18 cellular contexts compared by ENCODE assay signal in the genomic region with DNA sequence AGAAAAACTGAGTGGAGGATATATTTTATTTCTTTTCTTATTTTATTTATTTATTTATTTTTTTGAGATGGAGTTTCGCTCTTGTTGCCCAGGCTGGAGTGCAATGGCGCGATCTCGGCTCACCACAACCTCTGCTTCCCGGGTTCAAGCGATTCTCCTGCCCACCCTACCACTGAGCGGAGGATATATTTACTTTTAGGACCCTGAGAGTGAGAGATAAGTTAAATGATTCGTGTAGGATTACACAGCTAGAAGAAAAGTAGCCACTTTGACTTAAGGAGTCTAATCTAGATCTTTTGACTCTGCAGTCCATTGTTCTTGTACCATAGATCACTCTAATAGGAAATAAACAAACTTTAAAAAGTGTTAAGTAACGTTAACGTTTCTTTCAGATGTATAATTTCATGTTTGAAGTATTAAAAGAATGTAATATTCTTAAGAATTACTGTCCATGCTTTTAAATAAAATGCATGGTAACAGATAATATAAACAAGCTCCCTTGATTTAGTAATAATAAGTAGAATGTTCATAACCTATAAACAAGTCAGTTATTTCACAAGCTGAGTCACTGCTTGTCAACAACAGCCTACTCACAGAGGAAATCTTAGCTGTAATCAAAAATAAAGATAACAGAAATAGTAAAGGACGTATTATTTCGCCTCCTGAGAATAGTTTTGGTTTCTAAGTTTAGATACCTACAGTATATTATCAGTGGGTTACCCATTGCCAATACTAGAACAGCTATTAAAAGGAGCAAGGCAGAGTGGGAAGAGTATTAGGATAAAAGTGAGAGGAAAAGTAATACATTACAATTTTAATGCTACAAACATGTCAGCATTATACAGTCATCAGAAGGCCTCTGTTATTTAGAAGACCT. TPM values are rescaled to one million over a fixed set of nuclear protein-coding genes. Genes with fewer than 3 reads are reported as not detected.
DNase-seq lines count a peak whose midpoint lies in the region; TF ChIP-seq lines count a peak whose summit lies in the region.
"Had no signal": no experiment of that assay in that cellular context is flagged by ENCODE, and none has a peak within 500 bp of the region (broad histone marks: within the 10 kb centered on the region; RNA-seq: fewer than 3 reads in every experiment).

No MANE protein-coding gene starts in this region.

- no peak overlapping the region for H4K91ac ChIP-seq in H9 (ENCODE audit: insufficient read length, low read depth, low read length)

- H3K79me2 ChIP-seq in ACC112 (ENCODE audit: control insufficient read depth, insufficient read depth, low read length, unreplicated experiment) (peaks cover 89% of the 10 kb centered on the region), H9 (ENCODE audit: insufficient read depth, low read length) (peaks cover 7% of the 10 kb centered on the region; the same call in 1 of the 2 replicates)

- H4K8ac ChIP-seq in H9 (replicated peaks; ENCODE audit: insufficient read length, low read depth, low read length): no peak overlapping the region

- H3K79me1 ChIP-seq in H9 (ENCODE audit: insufficient read depth, low read depth, low read length, poor library complexity, severe bottlenecking): no peaks in the 10 kb centered on the region

- no peak overlapping the region for H3K4ac ChIP-seq in H9 (ENCODE audit: low read depth, low read length)

- H3K9ac ChIP-seq in H9 (ENCODE audit: extremely low read depth, insufficient read length, low read length): no peak overlapping the region

- no peaks in the 10 kb centered on the region for H3K23me2 ChIP-seq in H9 (ENCODE audit: insufficient read length, low read depth, low read length, poor library complexity, severe bottlenecking)

- no peak overlapping the region for H2AFZ ChIP-seq in ACC112 (ENCODE audit: low read length, unreplicated experiment)
- H2AFZ ChIP-seq in H9 (ENCODE audit: low read length): no peak overlapping the region

- H4K5ac ChIP-seq in H9 (ENCODE audit: insufficient read length, low read depth, low read length): no peak overlapping the region

- H3K4me3 ChIP-seq in ACC112 (ENCODE audit: low read depth, low read length) (no peak overlapping the region), cardiac fibroblast (replicated peaks in 1 of 2; ENCODE audit: low read depth in 2 of 2, low read length in 2 of 2) (no peak overlapping the region), sigmoid colon (no peak overlapping the region)
- H3K4me3 ChIP-seq: ovary, thoracic aorta had no signal

- DNase-seq in H9: no peak
- peak; percentile 56 to 61 for DNase-seq in cardiac fibroblast (ENCODE audit: low read depth in 2 of 2)
- no peak for DNase-seq in mesothelial cell of epicardium (ENCODE audit: low spot score in 2 of 2, unreplicated experiment in 2 of 2)
- DNase-seq in NCI-H1105 (lab: John Stamatoyannopoulos, UW): no peak
- DNase-seq in sigmoid colon: no peak
- DNase-seq in head of caudate nucleus: no peak
- no peak for DNase-seq in pons (ENCODE audit: low spot score)
- DNase-seq: AML-193; foreskin keratinocyte; NCI-H1417 treated with DMSO at 0.1 percent for 48 hours; NCI-H510A treated with DMSO at 0.1 percent for 48 hours; ovary; stimulated activated CD4-positive, alpha-beta T cell treated with anti-CD3 and anti-CD28 coated beads, Interleukin-15, amount 100 ng/mL, for 24 hours; T-helper 1 cell had no signal

- TF ChIP-seq CTCF in H9 (conservative IDR thresholded peaks at IDR 0.05) (no peak), cardiac fibroblast (IDR thresholded peaks at IDR 0.05; ENCODE audit: low read depth, low read length) (no peak), mesothelial cell of epicardium (IDR thresholded peaks at IDR 0.05; ENCODE audit: unreplicated experiment) (no peak), sigmoid colon (IDR thresholded peaks at IDR 0.05) (no peak)

- no peak overlapping the region for H2AK5ac ChIP-seq in H9 (ENCODE audit: insufficient read length, low read length)

- no peak overlapping the region for H3K18ac ChIP-seq in H9 (ENCODE audit: insufficient read length, low read depth, low read length)

- no CpG with 5 or more reads among the region's 12 CpGs for WGBS in H9 (ENCODE audit: extremely low coverage, insufficient read length, low lambda C conversion rate)
- 84 to 85% methylated on average over 12 of the region's 12 CpGs for WGBS in sigmoid colon, 2 donors

- H3T11ph ChIP-seq in H9 (ENCODE audit: low read length): no peak overlapping the region

- no peak overlapping the region for H3K56ac ChIP-seq in H9 (ENCODE audit: insufficient read length, low read depth, low read length)

- no peak overlapping the region for H3K4me3 Mint-ChIP-seq in H9
- H3K4me3 Mint-ChIP-seq in mesothelial cell of epicardium: no peak overlapping the region

- H3K9me3 ChIP-seq in H9 (ENCODE audit: control insufficient read depth, low read depth, low read length) (no peaks in the 10 kb centered on the region), sigmoid colon (no peaks in the 10 kb centered on the region)
- H3K9me3 ChIP-seq: ovary, thoracic aorta had no signal

- H2BK120ac ChIP-seq in H9 (ENCODE audit: low read depth, low read length, poor library complexity, severe bottlenecking): no peak overlapping the region

- intact Hi-C loops in sigmoid colon (cut with DNase I): no loop called here
- intact Hi-C loops in head of caudate nucleus (cut with DNase I): no loop called here

- H2BK20ac ChIP-seq in H9 (ENCODE audit: low read depth, low read length, poor library complexity, severe bottlenecking): no peak overlapping the region

- H3K4me1 Mint-ChIP-seq in H9 (peaks cover 23 to 32% of the 10 kb centered on the region in 2 experiments), mesothelial cell of epicardium (peaks cover 3% of the 10 kb centered on the region)

- no peaks in the 10 kb centered on the region for H3K27me3 ChIP-seq in ACC112 (ENCODE audit: insufficient read depth, low read length)
- H3K27me3 ChIP-seq in H9 (ENCODE audit: insufficient read depth, low read length): no peaks in the 10 kb centered on the region
- H3K27me3 ChIP-seq in sigmoid colon: no peaks in the 10 kb centered on the region
- H3K27me3 ChIP-seq: foreskin keratinocyte, ovary had no signal

- H2BK12ac ChIP-seq in H9 (ENCODE audit: insufficient read length, low read depth, low read length): no peak overlapping the region

- H3K36me3 Mint-ChIP-seq in H9 (ENCODE audit: insufficient read depth in 1 of 3, low read depth in 3 of 3): no peaks in the 10 kb centered on the region
- peaks cover 6% of the 10 kb centered on the region for H3K36me3 Mint-ChIP-seq in mesothelial cell of epicardium

- TF ChIP-seq EP300 in sigmoid colon (IDR thresholded peaks at IDR 0.05): no peak

- H3K27ac ChIP-seq in ACC112 (ENCODE audit: low read depth, low read length) (peak overlapping the region; percentile 42; the same call in 1 of the 2 replicates), H9 (ENCODE audit: insufficient read length, low read depth, low read length) (no peak overlapping the region), sigmoid colon (peak overlapping the region in 2 of 4 donors; percentile 37 to 61)
- H3K27ac ChIP-seq: foreskin keratinocyte, ovary, thoracic aorta had no signal

- H3K36me3 ChIP-seq in ACC112 (ENCODE audit: insufficient read depth, low read length) (no peaks in the 10 kb centered on the region), sigmoid colon (no peaks in the 10 kb centered on the region)
- H3K36me3 ChIP-seq: ovary, thoracic aorta had no signal

- no peak overlapping the region for H2BK5ac ChIP-seq in H9 (ENCODE audit: insufficient read length, low read length)

- H3K27me3 Mint-ChIP-seq in H9 (ENCODE audit: low read depth) (no peaks in the 10 kb centered on the region), mesothelial cell of epicardium (ENCODE audit: low read depth) (no peaks in the 10 kb centered on the region)
- H3K27me3 Mint-ChIP-seq: IgD-negative memory B cell had no signal

- peak overlapping the region in 2 of 3 experiments; percentile 21 to 49; a peak in 1 of 7 replicates for H3K27ac Mint-ChIP-seq in H9
- peak overlapping the region; percentile 39 for H3K27ac Mint-ChIP-seq in mesothelial cell of epicardium
- H3K27ac Mint-ChIP-seq: activated naive CD4-positive, alpha-beta T cell treated with anti-CD3 and anti-CD28 coated beads, Interleukin-2, amount 50 U/mL, for 72 hours; IgD-negative memory B cell had no signal

- TF ChIP-seq POLR2A in sigmoid colon (IDR thresholded peaks at IDR 0.05): no peak

- H4K20me1 ChIP-seq in H9 (ENCODE audit: control insufficient read depth, insufficient read depth, insufficient read length): no peaks in the 10 kb centered on the region

- H2BK15ac ChIP-seq in H9 (ENCODE audit: low read depth, low read length): no peak overlapping the region

- H3K23ac ChIP-seq in H9 (ENCODE audit: insufficient read length, low read depth, low read length): no peak overlapping the region

- H3K9me3 Mint-ChIP-seq in H9 (no peaks in the 10 kb centered on the region), mesothelial cell of epicardium (peaks cover 6% of the 10 kb centered on the region)
- H3K9me3 Mint-ChIP-seq: activated naive CD4-positive, alpha-beta T cell treated with anti-CD3 and anti-CD28 coated beads, Interleukin-2, amount 50 U/mL, for 72 hours; IgD-negative memory B cell had no signal

- no peak overlapping the region for H3K14ac ChIP-seq in H9 (ENCODE audit: insufficient read depth, low read length)

- H3K4me1 ChIP-seq in ACC112 (ENCODE audit: control insufficient read depth, insufficient read depth, low read length, unreplicated experiment) (peaks cover 15% of the 10 kb centered on the region), H9 (ENCODE audit: insufficient read depth, low read length) (peaks cover 5% of the 10 kb centered on the region; the same call in 1 of the 2 replicates), sigmoid colon (peaks cover 0 to 67% (median 38%) of the 10 kb centered on the region in 4 donors)

- no peak overlapping the region for H3K4me2 ChIP-seq in H9 (ENCODE audit: insufficient read depth, insufficient read length, low read length)

RNA-seq across cellular contexts. Expression of gene USP47, which starts 18.6 kb away (rescaled TPM):
- total RNA-seq in H9 (2021) (24.3 and 26.7 TPM in 2 replicates), mesothelial cell of epicardium (65.2 to 69.0 TPM (median 68.1 TPM) in 3 replicates), sigmoid colon (100 to 1,000 TPM in 3 of 4 donors, 10 to 100 TPM in 1; 84.9 to 105 (median 103) TPM)
- 10 to 100 TPM; 10.6 to 21.3 (median 17.4) TPM for polyA plus RNA-seq in sigmoid colon

Comparison
In these comparisons a context has a peak if more than half of its experiments do, and no peak if none do; other contexts are left out.
1. DNase-seq: peak in cardiac fibroblast (2 of 2); none in H9 (single experiment), mesothelial cell of epicardium (0 of 2), NCI-H1105 (single experiment), sigmoid colon (single experiment), head of caudate nucleus (0 of 42) and pons (single experiment).